17 cellular contexts compared by ENCODE assay signal in genomic region chr10:70515035-70515702, GRCh38. TPM values are rescaled to one million over a fixed set of nuclear protein-coding genes. Genes with fewer than 3 reads are reported as not detected.
DNase-seq lines count a peak whose midpoint lies in the region; ATAC-seq, FAIRE-seq and TF ChIP-seq lines count a peak whose summit lies in the region.
"Had no signal": no experiment of that assay in that cellular context is flagged by ENCODE, and none has a peak within 500 bp of the region (broad histone marks: within the 10 kb centered on the region; RNA-seq: fewer than 3 reads in every experiment).

No MANE protein-coding gene starts in this region.

- peak; percentile 49 for ATAC-seq in left colon
- ATAC-seq: CD8-positive, alpha-beta T cell had no signal

- peaks cover 46% of the 10 kb centered on the region for H3K4me1 ChIP-seq in stomach smooth muscle (ENCODE audit: control insufficient read depth, insufficient read depth, low read length)

- H3K36me3 Mint-ChIP-seq in activated naive CD4-positive, alpha-beta T cell treated with anti-CD3 and anti-CD28 coated beads for 36 hours (ENCODE audit: low read depth): no peaks in the 10 kb centered on the region
- H3K36me3 Mint-ChIP-seq: CD8-positive, alpha-beta T cell had no signal

- H3K4me3 Mint-ChIP-seq in activated naive CD4-positive, alpha-beta T cell treated with anti-CD3 and anti-CD28 coated beads for 36 hours: no peak overlapping the region
- H3K4me3 Mint-ChIP-seq: CD8-positive, alpha-beta T cell had no signal

- no peak overlapping the region for H3K9ac ChIP-seq in stomach smooth muscle (ENCODE audit: low read length in 2 of 2)
- H3K9ac ChIP-seq: SK-N-SH had no signal

- intact Hi-C loops in left colon (cut with DNase I, micrococcal nuclease): no loop called here
- intact Hi-C loops in activated naive CD4-positive, alpha-beta T cell treated with anti-CD3 and anti-CD28 coated beads for 36 hours (cut with micrococcal nuclease): no loop called here

- no peaks in the 10 kb centered on the region for H3K27me3 Mint-ChIP-seq in activated naive CD4-positive, alpha-beta T cell treated with anti-CD3 and anti-CD28 coated beads for 36 hours (ENCODE audit: low read depth)

- H3K36me3 ChIP-seq in stomach smooth muscle (ENCODE audit: control insufficient read depth in 2 of 2, insufficient read depth in 2 of 2, low read length in 2 of 2): no peaks in the 10 kb centered on the region

- peak overlapping the region; percentile 24 for H3K27ac ChIP-seq in stomach smooth muscle (ENCODE audit: low read length)
- H3K27ac ChIP-seq: PC-9 had no signal

- CTCF ChIA-PET in activated naive CD4-positive, alpha-beta T cell treated with anti-CD3 and anti-CD28 coated beads for 36 hours (lab: Charles Lee): interaction anchor here (0.8 to 2.2 kb wide), 2 partner anchors 54 kb away, joined by 4 to 8 read pairs; no protein-coding TSS in a partner anchor

- FAIRE-seq in GM12892 (lab: Jason Lieb, UNC): peak; percentile 38
- FAIRE-seq: D721Med, H54 had no signal

- TF ChIP-seq POLR2A in GM12892 (IDR thresholded peaks at IDR 0.05; ENCODE audit: low read depth, low read length): no peak

- peaks cover 2% of the 10 kb centered on the region for H3K4me1 Mint-ChIP-seq in activated naive CD4-positive, alpha-beta T cell treated with anti-CD3 and anti-CD28 coated beads for 36 hours (ENCODE audit: low read depth)

- H3K9me3 ChIP-seq in stomach smooth muscle (ENCODE audit: control insufficient read depth in 2 of 2, low read length in 2 of 2): no peaks in the 10 kb centered on the region
- H3K9me3 ChIP-seq: SK-N-SH had no signal

- no peaks in the 10 kb centered on the region for H3K27me3 ChIP-seq in stomach smooth muscle (ENCODE audit: control insufficient read depth in 1 of 2, insufficient read depth in 2 of 2, low read length in 2 of 2)

- no peak overlapping the region for H3K27ac Mint-ChIP-seq in activated naive CD4-positive, alpha-beta T cell treated with anti-CD3 and anti-CD28 coated beads for 36 hours
- H3K27ac Mint-ChIP-seq: CD8-positive, alpha-beta T cell had no signal

- H3K4me3 ChIP-seq in stomach smooth muscle (ENCODE audit: low read length in 2 of 2): no peak overlapping the region
- H3K4me3 ChIP-seq: PC-9 had no signal

- H3K9me3 Mint-ChIP-seq in activated naive CD4-positive, alpha-beta T cell treated with anti-CD3 and anti-CD28 coated beads for 36 hours: no peaks in the 10 kb centered on the region
- H3K9me3 Mint-ChIP-seq: CD8-positive, alpha-beta T cell had no signal

- no peak for DNase-seq in GM12892 (ENCODE audit: insufficient read length)
- DNase-seq in RPMI8226: peak; percentile 15
- no peak for DNase-seq in left colon
- DNase-seq in SHP77 treated with DMSO at 0.1 percent for 48 hours (lab: John Stamatoyannopoulos, UW): no peak
- DNase-seq in C1 segment of cervical spinal cord (lab: John Stamatoyannopoulos, UW): no peak
- DNase-seq in activated naive CD4-positive, alpha-beta T cell treated with anti-CD3 and anti-CD28 coated beads for 36 hours: no peak
- DNase-seq: ACHN; CD8-positive, alpha-beta T cell; KBM-7; NCI-H1092 treated with DMSO at 0.1 percent for 48 hours; NCI-H1694; NCI-H2107; PC-9; SK-N-SH had no signal

RNA-seq across cellular contexts. Expression of gene PALD1, which starts 36.6 kb away (rescaled TPM):
- polyA plus RNA-seq in GM12892 (2012; ENCODE audit: missing spikeins): 2.2 TPM
- 1 to 10 TPM; 1.3 to 3.9 TPM for total RNA-seq in left colon
- under 1 TPM; 0.69 TPM for total RNA-seq in activated naive CD4-positive, alpha-beta T cell treated with anti-CD3 and anti-CD28 coated beads for 36 hours
